21 cellular contexts compared by ENCODE assay signal in genomic region chr18:10195529-10195928, GRCh38.
"Had no signal": no experiment of that assay in that cellular context is flagged by ENCODE, and none has a peak within 500 bp of the region (broad histone marks: within the 10 kb centered on the region; RNA-seq: fewer than 3 reads in every experiment).

No MANE protein-coding gene starts in this region.

- H3K27ac ChIP-seq: coronary artery, epithelial cell of prostate, left ventricle myocardium inferior, lower lobe of right lung, neutrophil, stomach, thoracic aorta, transverse colon had no signal

- DNase-seq: effector CD8-positive, alpha-beta T cell; esophagus squamous epithelium; immature natural killer cell; kidney; left cardiac atrium; left ventricle myocardium inferior; lower lobe of right lung; midbrain; naive B cell; nephron progenitor cell; stimulated activated CD4-positive, alpha-beta T cell treated with anti-CD3 and anti-CD28 coated beads, Interleukin-2, amount 100 ng/mL, for 24 hours; stimulated activated CD4-positive, alpha-beta T cell treated with anti-CD3 and anti-CD28 coated beads, Interleukin-4, amount 100 ng/mL, for 4 hours; stimulated activated naive B cell treated with anti-CD40 and anti-IgM and Interleukin-4, amounts not matched to agents 10 μg/mL and 1 μg/mL and 100 μg/mL, for 72 hours; stomach; substantia nigra; transverse colon had no signal

- H3K27me3 ChIP-seq: esophagus squamous epithelium, neutrophil, stomach, transverse colon had no signal

- H3K4me3 ChIP-seq: coronary artery, esophagus squamous epithelium, left ventricle myocardium inferior, lower lobe of right lung, stomach, thoracic aorta, transverse colon had no signal

- H3K9me3 ChIP-seq: esophagus squamous epithelium, left ventricle myocardium inferior, lower lobe of right lung, neutrophil, stomach, thoracic aorta, transverse colon had no signal

- H3K36me3 ChIP-seq: esophagus squamous epithelium, left ventricle myocardium inferior, lower lobe of right lung, neutrophil, stomach, thoracic aorta, transverse colon had no signal

- FAIRE-seq: endometrium, kidney had no signal
